ENCODE assay signal across 17 cellular contexts in the genomic region with DNA sequence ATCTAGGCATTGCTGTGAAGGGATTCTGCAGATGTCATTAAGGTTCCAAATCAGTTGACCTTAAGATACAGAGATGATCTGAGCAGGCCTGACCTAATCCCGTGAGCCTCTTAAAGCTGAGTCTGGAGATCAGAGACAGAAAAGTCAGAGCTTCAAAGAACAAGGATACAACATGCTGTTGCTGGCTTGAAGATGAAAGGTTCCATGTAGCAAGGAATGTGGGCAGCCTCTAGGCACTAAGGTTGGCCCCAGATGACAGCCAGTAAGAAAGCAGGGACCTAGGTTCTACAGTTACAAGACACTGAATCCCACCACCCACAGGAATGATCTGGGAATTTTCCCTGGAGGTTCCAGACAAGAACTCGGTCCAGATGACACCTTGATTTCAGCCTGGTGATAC.
DNase-seq lines count a peak whose midpoint lies in the region; ATAC-seq, FAIRE-seq and TF ChIP-seq lines count a peak whose summit lies in the region.
"Had no signal": no experiment of that assay in that cellular context is flagged by ENCODE, and none has a peak within 500 bp of the region (broad histone marks: within the 10 kb centered on the region; RNA-seq: fewer than 3 reads in every experiment).

No MANE protein-coding gene starts in this region.

- H3K4me1 Mint-ChIP-seq in Caco-2 (ENCODE audit: low read depth, unreplicated experiment) = peaks cover 24% of the 10 kb centered on the region

- H3K27me3 ChIP-seq in Caco-2 (replicated peaks; ENCODE audit: control insufficient read depth, insufficient read depth, low read length) (no peaks in the 10 kb centered on the region), bronchial epithelial cell (ENCODE audit: control insufficient read depth, insufficient read depth, low read length) (no peaks in the 10 kb centered on the region)
- H3K27me3 ChIP-seq: BLaER1 treated with 17β-estradiol and CSF1 and Interleukin-3, amounts not matched to agents 10 nM and 100 nM had no signal

- H3K4me1 ChIP-seq in Caco-2 = peaks cover 44% of the 10 kb centered on the region

- no peak overlapping the region for H3K4me3 ChIP-seq in Caco-2 (ENCODE audit: low read depth, low read length)
- H3K4me3 ChIP-seq in bronchial epithelial cell (ENCODE audit: low read depth, low read length) = no peak overlapping the region
- H3K4me3 ChIP-seq: GM23248 had no signal

- H3K27ac Mint-ChIP-seq in Caco-2 (ENCODE audit: unreplicated experiment) = peak overlapping the region; percentile 50
- H3K27ac Mint-ChIP-seq: B cell; CD8-positive, alpha-beta T cell had no signal

- no peak for ATAC-seq in GM19397 (IDR thresholded peaks at IDR 0.05; ENCODE audit: unreplicated experiment)
- ATAC-seq in GM21447 (IDR thresholded peaks at IDR 0.05; ENCODE audit: unreplicated experiment) = no peak
- ATAC-seq: CD8-positive, alpha-beta T cell had no signal

- CTCF ChIA-PET in Caco-2 (lab: Charles Lee) = no interaction called here

- in situ Hi-C loops in GM13977 (cut with MboI; ENCODE audit: low pct_unique_long_range_greater_than_20kb, low sequenced_read_pairs, unreplicated experiment) = no loop called here

- BruUV-seq in Caco-2 (replicated peaks; lab: Mats Ljungman, UMichigan) = no TSS peak

- POLR2A ChIA-PET in Caco-2 (lab: Charles Lee) = no interaction called here

- peak; percentile 95 for FAIRE-seq in bronchial epithelial cell (lab: Jason Lieb, UNC)
- FAIRE-seq: GM12892, H54 had no signal

- no peaks in the 10 kb centered on the region for H3K36me3 Mint-ChIP-seq in Caco-2 (ENCODE audit: insufficient read depth, unreplicated experiment)
- H3K36me3 Mint-ChIP-seq: CD8-positive, alpha-beta T cell had no signal

- H3K27me3 Mint-ChIP-seq in Caco-2 (ENCODE audit: insufficient read depth, unreplicated experiment) = no peaks in the 10 kb centered on the region
- H3K27me3 Mint-ChIP-seq: B cell had no signal

- H3K9me3 ChIP-seq in Caco-2 = no peaks in the 10 kb centered on the region

- peak in 1 of 2 experiments; percentile 63 for DNase-seq in Caco-2
- peak; percentile 38 for DNase-seq in NCI-H82 treated with DMSO at 0.1 percent for 48 hours (lab: John Stamatoyannopoulos, UW; ENCODE audit: unreplicated experiment)
- no peak for DNase-seq in bronchial epithelial cell (ENCODE audit: low read depth)
- DNase-seq in GM13977 (ENCODE audit: low spot score) = no peak
- DNase-seq in stimulated activated CD8-positive, alpha-beta memory T cell treated with anti-CD3 and anti-CD28 coated beads, Interleukin-4, amount 100 ng/mL, for 48 hours = no peak
- DNase-seq: CD8-positive, alpha-beta T cell; DMS 273 treated with DMSO at 0.1 percent for 48 hours; DMS53; GDM1; GM23248; HCEC 1CT had no signal

- H3K36me3 ChIP-seq in Caco-2 (ENCODE audit: control insufficient read depth, insufficient read depth, low read length) (no peaks in the 10 kb centered on the region), bronchial epithelial cell (ENCODE audit: control insufficient read depth, insufficient read depth, low read length) (no peaks in the 10 kb centered on the region)

- H3K9me3 Mint-ChIP-seq in Caco-2 (ENCODE audit: unreplicated experiment) = peaks cover 6% of the 10 kb centered on the region

- intact Hi-C loops in Caco-2 (cut with micrococcal nuclease; ENCODE audit: unreplicated experiment) = no loop called here

- TF ChIP-seq CTCF in Caco-2 (IDR thresholded peaks at IDR 0.05; ENCODE audit: insufficient read depth in 1 of 2, low read depth in 1 of 2, low read length in 1 of 2, severe bottlenecking in 1 of 2, unreplicated experiment in 1 of 2) (no peak), bronchial epithelial cell (IDR thresholded peaks at IDR 0.05; ENCODE audit: insufficient read depth, low read length, severe bottlenecking) (no peak), GM13977 (IDR thresholded peaks at IDR 0.05; ENCODE audit: extremely low read depth, insufficient read depth, missing control alignments) (no peak)

- peak overlapping the region; percentile 16 for H3K4me3 Mint-ChIP-seq in Caco-2 (ENCODE audit: unreplicated experiment)
- H3K4me3 Mint-ChIP-seq: B cell; CD8-positive, alpha-beta T cell had no signal
